Comparison of ENCODE assay signal across 8 cellular contexts in genomic region chr10:133414401-133414800, GRCh38. TPM values are rescaled to one million over a fixed set of nuclear protein-coding genes. Genes with fewer than 3 reads are reported as not detected.
"Had no signal": no experiment of that assay in that cellular context is flagged by ENCODE, and none has a peak within 500 bp of the region (broad histone marks: within the 10 kb centered on the region; RNA-seq: fewer than 3 reads in every experiment).

No MANE protein-coding gene starts in this region.

RNA-seq across cellular contexts. Expression of gene SPRN, which starts 10.0 kb away (rescaled TPM):
- total RNA-seq: naive thymus-derived CD8-positive, alpha-beta T cell; natural killer cell; natural killer cell treated with Interleukin-12 subunit alpha and Interleukin-12 subunit beta and Interleukin-15 and Interleukin-18, amount 100 ng/mL, for 72 hours; omental fat pad; psoas muscle; pulmonary artery endothelial cell; right atrium auricular region; right cardiac atrium had no signal
